10 cellular contexts compared by ENCODE assay signal in the genomic region with DNA sequence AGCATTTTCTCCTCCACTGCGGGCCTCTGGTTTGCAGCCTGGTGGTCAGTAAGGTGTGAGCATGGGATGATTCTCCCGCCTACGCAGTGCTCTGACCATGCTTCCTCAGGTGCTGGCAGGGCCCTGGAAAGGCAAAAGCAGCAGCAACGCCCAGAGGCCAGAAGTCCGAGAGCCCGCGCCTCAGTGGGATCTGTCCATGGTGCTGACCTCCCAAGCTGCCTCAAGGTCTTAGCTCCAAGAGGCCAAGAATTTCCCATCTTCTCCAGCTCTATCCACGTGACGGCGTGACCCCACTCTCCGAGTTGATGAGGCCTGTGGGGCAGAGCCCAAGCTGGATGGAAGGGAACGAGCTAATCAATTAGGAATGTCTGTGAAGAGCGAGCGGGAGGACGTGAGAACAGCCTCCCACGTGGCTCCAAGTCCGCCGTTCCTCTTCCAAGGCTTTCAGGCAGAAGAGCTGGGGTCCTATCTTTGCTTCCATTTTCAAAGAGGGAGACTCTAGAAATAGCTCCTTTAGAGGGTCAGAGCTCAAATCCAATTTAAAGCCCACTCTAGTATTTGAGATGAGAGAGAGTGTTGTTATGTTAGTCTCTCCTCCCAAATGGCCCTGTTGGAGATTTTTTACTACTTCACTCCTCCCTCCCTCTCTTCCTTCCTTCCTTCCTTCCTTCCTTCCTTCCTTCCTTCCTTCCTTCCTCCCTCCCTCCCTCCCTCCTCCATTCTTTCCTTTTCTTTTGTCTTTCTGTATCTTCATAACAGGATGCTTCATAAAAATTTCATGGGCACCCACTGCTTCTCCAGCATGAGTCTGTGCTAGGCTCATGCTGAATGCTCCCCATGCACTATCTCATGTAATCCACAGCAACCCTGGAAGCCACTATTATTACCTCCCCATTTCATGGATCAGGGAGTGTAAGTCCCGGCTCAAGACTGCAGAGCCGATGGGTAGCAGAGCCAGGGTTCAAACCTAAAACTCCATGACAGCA.
DNase-seq lines count a peak whose midpoint lies in the region; ATAC-seq and TF ChIP-seq lines count a peak whose summit lies in the region.
"Had no signal": no experiment of that assay in that cellular context is flagged by ENCODE, and none has a peak within 500 bp of the region (broad histone marks: within the 10 kb centered on the region; RNA-seq: fewer than 3 reads in every experiment).

No MANE protein-coding gene starts in this region.

- H3K9me3 ChIP-seq in right cardiac atrium (ENCODE audit: control insufficient read depth, low read length), result no peaks in the 10 kb centered on the region
- no peaks in the 10 kb centered on the region for H3K9me3 ChIP-seq in testis

- no peak for TF ChIP-seq CTCF in testis (IDR thresholded peaks at IDR 0.05)

- H3K4me1 ChIP-seq in right cardiac atrium (ENCODE audit: control insufficient read depth, insufficient read depth, low read length) (no peaks in the 10 kb centered on the region), testis (no peaks in the 10 kb centered on the region)

- intact Hi-C loops in right cardiac atrium (cut with DNase I) (no loop called here), testis (cut with DNase I; ENCODE audit: low total_unique reads) (no loop called here)

- no peaks in the 10 kb centered on the region for H3K36me3 ChIP-seq in testis (ENCODE audit: low read depth, missing control alignments)

- DNase-seq in activated CD8-positive, alpha-beta memory T cell treated with anti-CD3 and anti-CD28 coated beads, Interleukin-2, amount 50 U/mL, for 48 hours, result peak; percentile 72
- DNase-seq in activated CD8-positive, alpha-beta memory T cell treated with anti-CD3 and anti-CD28 coated beads for 24 hours, result no peak
- DNase-seq in SW480 (ENCODE audit: low spot score) (peak; percentile 49), right cardiac atrium (peak; percentile 63 to 82 (median 81)), testis (peak; percentile 76), activated gamma-delta T cell (lab: John Stamatoyannopoulos, UW) (no peak), NCI-H1417 treated with DMSO at 0.1 percent for 48 hours (lab: John Stamatoyannopoulos, UW) (no peak)
- DNase-seq: activated B cell treated with CpG ODN at 0.5 μM for 24 hours had no signal

- H3K4me3 ChIP-seq in right cardiac atrium (ENCODE audit: low read length) (no peak overlapping the region), testis (no peak overlapping the region)

- ATAC-seq in right cardiac atrium (peak; percentile 32 to 37), GM18517 (IDR thresholded peaks at IDR 0.05; ENCODE audit: unreplicated experiment) (no peak)

- no peaks in the 10 kb centered on the region for H3K27me3 ChIP-seq in right cardiac atrium (ENCODE audit: control insufficient read depth, insufficient read depth)
- H3K27me3 ChIP-seq in testis, result no peaks in the 10 kb centered on the region

- TF ChIP-seq POLR2A in testis (IDR thresholded peaks at IDR 0.05), result no peak

- WGBS in right cardiac atrium, result 25% methylated on average over 20 of the region's 20 CpGs
- WGBS in testis, 2 donors, result 18 to 25% methylated on average over 14 to 20 of the region's 20 CpGs

- no peak overlapping the region for H3K27ac ChIP-seq in right cardiac atrium (ENCODE audit: low read length)
- H3K27ac ChIP-seq in testis, result no peak overlapping the region
- H3K27ac ChIP-seq: C4-2B had no signal

Comparison
In these comparisons a context has a peak if more than half of its experiments do, and no peak if none do; other contexts are left out.
1. DNase-seq: peak in activated CD8-positive, alpha-beta memory T cell treated with anti-CD3 and anti-CD28 coated beads, Interleukin-2, amount 50 U/mL, for 48 hours (single experiment), SW480 (single experiment), right cardiac atrium (3 of 3) and testis (single experiment); none in activated CD8-positive, alpha-beta memory T cell treated with anti-CD3 and anti-CD28 coated beads for 24 hours (single experiment), activated gamma-delta T cell (single experiment) and NCI-H1417 treated with DMSO at 0.1 percent for 48 hours (single experiment).